Comparison of ENCODE assay signal across 23 cellular contexts in the genomic region with DNA sequence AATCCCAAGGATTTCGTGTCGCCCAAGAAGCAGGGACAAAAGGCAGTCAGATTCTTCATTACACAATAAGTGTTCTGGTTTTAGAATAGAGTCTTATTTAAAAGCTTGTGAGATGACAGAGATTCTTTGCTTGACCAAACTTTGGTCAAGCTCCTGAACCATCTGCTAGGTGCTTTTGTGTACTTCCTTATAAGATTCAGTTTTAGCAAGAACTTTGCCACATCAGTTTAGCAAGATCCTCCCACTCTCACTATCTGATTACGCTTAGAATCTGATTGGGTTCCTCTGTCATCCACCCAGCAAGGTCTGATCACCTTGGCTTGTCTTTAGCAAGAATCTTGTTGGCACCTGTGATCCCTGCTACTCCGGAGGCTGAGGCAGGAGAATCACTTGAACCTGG. TPM values are rescaled to one million over a fixed set of nuclear protein-coding genes. Genes with fewer than 3 reads are reported as not detected.
"Had no signal": no experiment of that assay in that cellular context is flagged by ENCODE, and none has a peak within 500 bp of the region (broad histone marks: within the 10 kb centered on the region; RNA-seq: fewer than 3 reads in every experiment).

No MANE protein-coding gene starts in this region.

- H3K4me2 ChIP-seq: PC-9 had no signal

- DNase-seq: IMR-90, Kasumi-1, KG1, NCI-H1092 treated with DMSO at 0.1 percent for 48 hours, NCI-H1436, NCI-H187, NCI-H2029, NCI-H2081 treated with DMSO at 0.1 percent for 48 hours, NCI-H2171, NCI-H226, NCI-H446, NCI-H510A, NCI-H524 treated with DMSO at 0.1 percent for 48 hours, NCI-H69, NCI-H774, OCI-M1, PC-9, Peyer's patch, SHP77 treated with DMSO at 0.1 percent for 48 hours, SJCRH30 had no signal

- H2AFZ ChIP-seq: PC-9 had no signal

- H3K9me3 ChIP-seq: Peyer's patch, SJCRH30 had no signal

- ATAC-seq: Right ventricle myocardium inferior, SK-N-SH treated with all-trans-retinoic acid at 6 μM for 48 hours had no signal

- H3K4me3 ChIP-seq: PC-9, Peyer's patch, SJCRH30 had no signal

- H3K36me3 ChIP-seq: Peyer's patch, SJCRH30 had no signal

- H3K27ac ChIP-seq: PC-9, Peyer's patch, SJCRH30 had no signal

- H3K4me1 ChIP-seq: Peyer's patch had no signal

- H3K27me3 ChIP-seq: Peyer's patch, SJCRH30 had no signal

RNA-seq across cellular contexts. Expression of gene DLX5, which starts 54.7 kb away (rescaled TPM):
- total RNA-seq: HT-29, IMR-90, PC-9, Peyer's patch, Right ventricle myocardium inferior, SJCRH30 had no signal
- polyA plus RNA-seq: IMR-90 had no signal
